8 cellular contexts compared by ENCODE assay signal in genomic region chr2:10844083-10844482, GRCh38. TPM values are rescaled to one million over a fixed set of nuclear protein-coding genes. Genes with fewer than 3 reads are reported as not detected.
DNase-seq lines count a peak whose midpoint lies in the region; ATAC-seq, FAIRE-seq and TF ChIP-seq lines count a peak whose summit lies in the region.

No MANE protein-coding gene starts in this region.

- no peak for TF ChIP-seq CTCF in cardiac fibroblast (IDR thresholded peaks at IDR 0.05; ENCODE audit: low read depth, low read length)
- TF ChIP-seq CTCF in kidney (IDR thresholded peaks at IDR 0.05; ENCODE audit: borderline replicate concordance, extremely low read depth, insufficient read depth) = no peak
- no peak for TF ChIP-seq CTCF in upper lobe of right lung (IDR thresholded peaks at IDR 0.05)

- H3K4me3 ChIP-seq in cardiac fibroblast (replicated peaks in 1 of 2; ENCODE audit: low read depth in 2 of 2, low read length in 2 of 2) (no peak overlapping the region), kidney (ENCODE audit: low read length in 2 of 2) (peak overlapping the region; percentile 24 to 45), upper lobe of right lung (no peak overlapping the region)

- ATAC-seq in upper lobe of right lung = peak; percentile 95
- ATAC-seq in GM21367 (IDR thresholded peaks at IDR 0.05; ENCODE audit: unreplicated experiment) = no peak
- ATAC-seq in GM19324 (IDR thresholded peaks at IDR 0.05; ENCODE audit: low FRiP score, unreplicated experiment) = no peak

- H3K27ac ChIP-seq in kidney (ENCODE audit: low read depth in 2 of 2, low read length in 2 of 2) (no peak overlapping the region), upper lobe of right lung (no peak overlapping the region)

- intact Hi-C loops in kidney (cut with DNase I) (no loop called here), upper lobe of right lung (cut with DNase I) (no loop called here)

- no peak overlapping the region for H3K9ac ChIP-seq in kidney (ENCODE audit: low read length in 2 of 2)

- FAIRE-seq in kidney (lab: Jason Lieb, UNC) = no peak

- DNase-seq in NCI-H82 (lab: John Stamatoyannopoulos, UW) (peak; percentile 42), NCI-H82 treated with DMSO at 0.1 percent for 48 hours (lab: John Stamatoyannopoulos, UW; ENCODE audit: unreplicated experiment) (no peak), cardiac fibroblast (ENCODE audit: low read depth in 2 of 2) (peak; percentile 37 to 75), kidney (peak; percentile 81), upper lobe of right lung (peak; percentile 86), AML-193 (lab: John Stamatoyannopoulos, UW) (no peak)

- H3K9me3 ChIP-seq in kidney (ENCODE audit: control insufficient read depth in 1 of 2, low read length in 2 of 2) (peaks cover 3 to 16% of the 10 kb centered on the region in 2 donors), upper lobe of right lung (peaks cover 8% of the 10 kb centered on the region)

- no peaks in the 10 kb centered on the region for H3K4me1 ChIP-seq in kidney (ENCODE audit: control insufficient read depth in 1 of 2, insufficient read depth in 1 of 2, low read depth in 1 of 2, low read length in 2 of 2)
- H3K4me1 ChIP-seq in upper lobe of right lung = peaks cover 3% of the 10 kb centered on the region

- H3K36me3 ChIP-seq in kidney (ENCODE audit: control insufficient read depth in 1 of 2, insufficient read depth in 2 of 2, low read length in 2 of 2) (no peaks in the 10 kb centered on the region), upper lobe of right lung (no peaks in the 10 kb centered on the region)

- H3K27me3 ChIP-seq in upper lobe of right lung = peaks cover 6% of the 10 kb centered on the region

RNA-seq across cellular contexts. Expression of gene PDIA6, which starts 31.5 kb away (rescaled TPM):
- 225 TPM for total RNA-seq in kidney
- polyA plus RNA-seq in kidney (ENCODE audit: insufficient read depth, low read depth, low replicate concordance) = 190 TPM
- total RNA-seq in upper lobe of right lung = 180 TPM

Comparison
In these comparisons a context has a peak if more than half of its experiments do, and no peak if none do; other contexts are left out.
1. DNase-seq: peak in NCI-H82 (single experiment), cardiac fibroblast (2 of 2), kidney (single experiment) and upper lobe of right lung (single experiment); none in NCI-H82 treated with DMSO at 0.1 percent for 48 hours (single experiment) and AML-193 (0 of 2).
2. H3K4me3 ChIP-seq: peak in kidney (2 of 2); none in cardiac fibroblast (0 of 2) and upper lobe of right lung (single experiment).